ENCODE assay signal across 8 cellular contexts in genomic region chr4:89307446-89308160, GRCh38. TPM values are rescaled to one million over a fixed set of nuclear protein-coding genes. Genes with fewer than 3 reads are reported as not detected.
A peak's percentile ranks its signal among the peaks of the same experiment; 100 is the strongest.
DNase-seq lines count a peak whose midpoint lies in the region; ATAC-seq and TF ChIP-seq lines count a peak whose summit lies in the region.

Gene GPRIN3, minus strand, starts transcription at chr4:89307800. Its CDS starts 57,690 bp downstream, at chr4:89250110.

- H3K4me1 Mint-ChIP-seq in endodermal cell = peaks cover 11% of the 10 kb centered on the region
- H3K4me1 Mint-ChIP-seq in stimulated activated effector memory CD8-positive, alpha-beta T cell treated with anti-CD3 and anti-CD28 coated beads, Interleukin-12 subunit alpha, Interleukin-12 subunit beta, amount 100 ng/mL, for 72 hours = peaks cover 51% of the 10 kb centered on the region

- H3K4me3 Mint-ChIP-seq in endodermal cell = peak within 1 kb of the TSS; percentile 69
- H3K4me3 Mint-ChIP-seq in stimulated activated effector memory CD8-positive, alpha-beta T cell treated with anti-CD3 and anti-CD28 coated beads, Interleukin-12 subunit alpha, Interleukin-12 subunit beta, amount 100 ng/mL, for 72 hours = peak within 1 kb of the TSS; percentile 82

- WGBS in endodermal cell (ENCODE audit: insufficient coverage in 1 of 2, insufficient read length in 1 of 2), 2 experiments = 1 to 7% methylated on average over 3 to 62 of the region's 67 CpGs

- no peak within 1 kb of the TSS for H3K9ac ChIP-seq in endodermal cell (ENCODE audit: extremely low read depth, low read length, poor library complexity, severe bottlenecking)

- DNase-seq in GM10248 (ENCODE audit: extremely low spot score) = peak; percentile 31
- DNase-seq in NCI-H446 (lab: John Stamatoyannopoulos, UW) = peak; percentile 28 to 60
- DNase-seq in activated CD8-positive, alpha-beta memory T cell treated with anti-CD3 and anti-CD28 coated beads, Interleukin-2, amount 50 U/mL, for 48 hours = peak; percentile 83
- DNase-seq in endodermal cell = peak; percentile 88
- peak; percentile 32 for DNase-seq in mucosa of gallbladder (ENCODE audit: low spot score)
- peak; percentile 56 to 85 for DNase-seq in stimulated activated effector memory CD8-positive, alpha-beta T cell treated with anti-CD3 and anti-CD28 coated beads, Interleukin-12 subunit alpha, Interleukin-12 subunit beta, amount 100 ng/mL, for 72 hours (ENCODE audit: low spot score in 2 of 2)
- DNase-seq in ACHN = no peak

- no peak within 1 kb of the TSS for H3K27ac Mint-ChIP-seq in endodermal cell
- no peak within 1 kb of the TSS for H3K27ac Mint-ChIP-seq in stimulated activated effector memory CD8-positive, alpha-beta T cell treated with anti-CD3 and anti-CD28 coated beads, Interleukin-12 subunit alpha, Interleukin-12 subunit beta, amount 100 ng/mL, for 72 hours

- peaks cover 28% of the 10 kb centered on the region for H3K27me3 ChIP-seq in endodermal cell (ENCODE audit: control insufficient read depth, insufficient read depth, low read length, poor library complexity, severe bottlenecking)

- H3K36me3 Mint-ChIP-seq in endodermal cell (ENCODE audit: low read depth) = no peaks in the 10 kb centered on the region
- H3K36me3 Mint-ChIP-seq in stimulated activated effector memory CD8-positive, alpha-beta T cell treated with anti-CD3 and anti-CD28 coated beads, Interleukin-12 subunit alpha, Interleukin-12 subunit beta, amount 100 ng/mL, for 72 hours = peaks cover 38% of the 10 kb centered on the region

- in situ Hi-C loops in ACHN (cut with HindIII; ENCODE audit: low pct_ligation_motif_present, low pct_unique_long_range_greater_than_20kb, low sequenced_read_pairs) = no loop called here

- H3K27ac ChIP-seq in endodermal cell (ENCODE audit: low read depth, low read length) = no peak within 1 kb of the TSS

- ATAC-seq in HG02623 (IDR thresholded peaks at IDR 0.05; ENCODE audit: unreplicated experiment) = peak; percentile 59
- ATAC-seq in stimulated activated effector memory CD8-positive, alpha-beta T cell treated with anti-CD3 and anti-CD28 coated beads, Interleukin-12 subunit alpha, Interleukin-12 subunit beta, amount 100 ng/mL, for 72 hours = peak; percentile 75

- no peaks in the 10 kb centered on the region for H3K4me1 ChIP-seq in endodermal cell (ENCODE audit: control insufficient read depth, insufficient read depth, low read length)

- no peaks in the 10 kb centered on the region for H3K36me3 ChIP-seq in endodermal cell (ENCODE audit: control insufficient read depth, insufficient read depth, low read length)

- POLR2A ChIA-PET in GM10248 (lab: Yijun Ruan, JAX) = no interaction called here

- no peak for TF ChIP-seq CTCF in GM10248 (IDR thresholded peaks at IDR 0.05; ENCODE audit: control extremely low read depth, extremely low read depth, low read depth, missing control alignments)
- peak; percentile 78 for TF ChIP-seq CTCF in endodermal cell (conservative IDR thresholded peaks at IDR 0.05)

- H3K9me3 ChIP-seq in endodermal cell (ENCODE audit: control insufficient read depth, low read length) = no peaks in the 10 kb centered on the region

- H3K4me3 ChIP-seq in endodermal cell (ENCODE audit: low read length) = peak within 1 kb of the TSS; percentile 81

- H3K9me3 Mint-ChIP-seq in endodermal cell = no peaks in the 10 kb centered on the region
- no peaks in the 10 kb centered on the region for H3K9me3 Mint-ChIP-seq in stimulated activated effector memory CD8-positive, alpha-beta T cell treated with anti-CD3 and anti-CD28 coated beads, Interleukin-12 subunit alpha, Interleukin-12 subunit beta, amount 100 ng/mL, for 72 hours

- CTCF ChIA-PET in GM10248 (lab: Yijun Ruan, JAX) = interaction anchor here (1.2 to 1.4 kb wide), 2 partner anchors 8 to 16 kb away, joined by 3 to 4 read pairs; no protein-coding TSS in a partner anchor

- peaks cover 28% of the 10 kb centered on the region for H3K27me3 Mint-ChIP-seq in endodermal cell (ENCODE audit: insufficient read depth)

RNA-seq across cellular contexts. Expression of gene GPRIN3, which starts in this region (rescaled TPM):
- total RNA-seq in endodermal cell (1 to 10 TPM; 2.1 to 2.3 TPM), mucosa of gallbladder (15.2 TPM)
- 1.5 TPM for polyA plus RNA-seq in endodermal cell (2013, experiment 1 of 2)
- polyA plus RNA-seq in endodermal cell (2013, experiment 2 of 2) = 1.4 TPM
